ENCODE assay signal across 9 cellular contexts in the genomic region with DNA sequence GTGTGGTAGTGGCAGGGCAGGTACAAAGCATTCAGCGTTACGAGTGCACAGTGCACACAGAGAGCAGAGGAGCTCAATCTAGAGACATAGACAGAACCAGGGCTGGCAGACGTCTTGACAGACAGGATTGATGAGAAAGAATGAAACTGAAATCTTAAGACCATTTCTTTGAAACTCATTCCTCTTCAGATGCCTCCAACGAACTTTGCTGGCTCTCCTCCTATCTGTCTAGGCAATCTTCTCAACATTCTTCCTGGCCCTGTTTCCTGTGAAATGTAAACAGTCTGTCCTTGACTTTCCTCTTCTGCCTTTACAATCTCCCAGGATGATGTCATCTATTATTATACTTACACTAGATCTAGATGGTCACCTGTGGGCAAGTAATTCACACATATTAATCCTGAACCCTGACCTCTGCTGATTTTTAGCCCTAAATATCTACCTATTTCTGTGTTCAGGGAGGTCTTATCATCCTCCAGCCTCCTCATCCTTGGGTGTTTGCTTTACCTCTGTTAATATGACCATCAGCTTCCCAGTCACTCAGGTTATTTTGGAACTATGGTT.
DNase-seq lines count a peak whose midpoint lies in the region; ATAC-seq and TF ChIP-seq lines count a peak whose summit lies in the region.
"Had no signal": no experiment of that assay in that cellular context is flagged by ENCODE, and none has a peak within 500 bp of the region (broad histone marks: within the 10 kb centered on the region; RNA-seq: fewer than 3 reads in every experiment).

No MANE protein-coding gene starts in this region.

- DNase-seq in stimulated activated CD4-positive, alpha-beta T cell treated with anti-CD3 and anti-CD28 coated beads, Interleukin-4, amount 100 ng/mL, for 1 hour: peak; percentile 12
- DNase-seq in brain microvascular endothelial cell (no peak), midbrain (lab: John Stamatoyannopoulos, UW) (no peak), HPDE6-E6E7 (ENCODE audit: extremely low spot score) (no peak), NOMO-1 treated with DMSO at 0.1 percent for 48 hours (lab: John Stamatoyannopoulos, UW; ENCODE audit: unreplicated experiment) (no peak)

- peak; percentile 65 for ATAC-seq in GM19328 (IDR thresholded peaks at IDR 0.05; ENCODE audit: unreplicated experiment)

- peaks cover 4% of the 10 kb centered on the region for H3K9me3 Mint-ChIP-seq in activated naive CD4-positive, alpha-beta T cell treated with anti-CD3 and anti-CD28 coated beads, Interleukin-2, amount 50 U/mL, for 24 hours

- H3K27me3 Mint-ChIP-seq in activated naive CD4-positive, alpha-beta T cell treated with anti-CD3 and anti-CD28 coated beads, Interleukin-2, amount 50 U/mL, for 24 hours: no peaks in the 10 kb centered on the region

- in situ Hi-C loops in brain microvascular endothelial cell (cut with HindIII; ENCODE audit: low pct_ligation_motif_present, low sequenced_read_pairs): no loop called here

- no peak overlapping the region for H3K4me3 ChIP-seq in brain microvascular endothelial cell (ENCODE audit: low read depth, low read length)

- peaks cover 10% of the 10 kb centered on the region for H3K27me3 ChIP-seq in brain microvascular endothelial cell (replicated peaks)

- H3K4me3 Mint-ChIP-seq in activated naive CD4-positive, alpha-beta T cell treated with anti-CD3 and anti-CD28 coated beads, Interleukin-2, amount 50 U/mL, for 24 hours: peak overlapping the region; percentile 42
- H3K4me3 Mint-ChIP-seq: nephron had no signal

- peaks cover 1% of the 10 kb centered on the region for H3K36me3 Mint-ChIP-seq in activated naive CD4-positive, alpha-beta T cell treated with anti-CD3 and anti-CD28 coated beads, Interleukin-2, amount 50 U/mL, for 24 hours

- H3K27ac ChIP-seq in KOPT-K1 (ENCODE audit: low read depth, low read length, poor library complexity, severe bottlenecking): peak overlapping the region; percentile 74
- no peak overlapping the region for H3K27ac ChIP-seq in brain microvascular endothelial cell

- H3K9me3 ChIP-seq in KOPT-K1 (ENCODE audit: insufficient read depth, low read length, poor library complexity, severe bottlenecking): peaks cover 8% of the 10 kb centered on the region

- peaks cover 58% of the 10 kb centered on the region for H3K4me1 Mint-ChIP-seq in activated naive CD4-positive, alpha-beta T cell treated with anti-CD3 and anti-CD28 coated beads, Interleukin-2, amount 50 U/mL, for 24 hours

- TF ChIP-seq CTCF in brain microvascular endothelial cell (IDR thresholded peaks at IDR 0.05; ENCODE audit: low read depth, low read length, missing control alignments): no peak

- H3K36me3 ChIP-seq in KOPT-K1 (ENCODE audit: insufficient read depth, low read length) (no peaks in the 10 kb centered on the region), brain microvascular endothelial cell (replicated peaks) (no peaks in the 10 kb centered on the region)

- H3K27ac Mint-ChIP-seq in activated naive CD4-positive, alpha-beta T cell treated with anti-CD3 and anti-CD28 coated beads, Interleukin-2, amount 50 U/mL, for 24 hours: peak overlapping the region; percentile 82
- H3K27ac Mint-ChIP-seq: nephron had no signal
